ENCODE assay signal across 6 cellular contexts in genomic region chr17:18309202-18309601, GRCh38.
"Had no signal": no experiment of that assay in that cellular context is flagged by ENCODE, and none has a peak within 500 bp of the region (broad histone marks: within the 10 kb centered on the region; RNA-seq: fewer than 3 reads in every experiment).

No MANE protein-coding gene starts in this region.

- DNase-seq: GM23248, GOT3, H7, KBM-7 had no signal

- H3K9me3 ChIP-seq: HAP-1 had no signal

- H3K27ac ChIP-seq: HL-60 had no signal

- H3K4me3 ChIP-seq: GM23248, HAP-1 had no signal

- H2AFZ ChIP-seq: GM23248 had no signal
